In genomic region chr5:98927988-98928801, GRCh38 we compare ENCODE assay signal across 8 cellular contexts. TPM values are rescaled to one million over a fixed set of nuclear protein-coding genes. Genes with fewer than 3 reads are reported as not detected.
DNase-seq lines count a peak whose midpoint lies in the region; TF ChIP-seq lines count a peak whose summit lies in the region.

No MANE protein-coding gene starts in this region.

- no peaks in the 10 kb centered on the region for H3K9me3 ChIP-seq in WERI-Rb-1 (ENCODE audit: severe bottlenecking)

- peaks cover 32% of the 10 kb centered on the region for H3K36me3 ChIP-seq in WERI-Rb-1

- peak overlapping the region; percentile 98 for H3K4me3 ChIP-seq in GM08714 (ENCODE audit: low read length)
- peak overlapping the region; percentile 89 for H3K4me3 ChIP-seq in LNCaP clone FGC (ENCODE audit: low read depth, low read length)
- peak overlapping the region; percentile 79 for H3K4me3 ChIP-seq in WERI-Rb-1 (ENCODE audit: low read depth, low read length)
- peak overlapping the region; percentile 80 for H3K4me3 ChIP-seq in choroid plexus epithelial cell (ENCODE audit: low read depth, low read length)

- H3K27me3 ChIP-seq in WERI-Rb-1 (ENCODE audit: insufficient read depth, low read depth, severe bottlenecking): no peaks in the 10 kb centered on the region
- H3K27me3 ChIP-seq in layer of hippocampus (ENCODE audit: control insufficient read depth, insufficient read depth, low read length): no peaks in the 10 kb centered on the region

- H3K27ac ChIP-seq in WERI-Rb-1 (peak overlapping the region; percentile 95), layer of hippocampus (ENCODE audit: low read depth, low read length) (peak overlapping the region; percentile 99)

- TF ChIP-seq CTCF in LNCaP clone FGC (IDR thresholded peaks at IDR 0.05; ENCODE audit: control insufficient read depth, extremely low read depth, insufficient read depth): no peak
- no peak for TF ChIP-seq CTCF in WERI-Rb-1 (IDR thresholded peaks at IDR 0.05; ENCODE audit: low read depth, low read length)
- no peak for TF ChIP-seq CTCF in choroid plexus epithelial cell (conservative IDR thresholded peaks at IDR 0.05; ENCODE audit: low read depth, low read length)

- peak; percentile 44 for DNase-seq in H4 (ENCODE audit: low spot score)
- no peak for DNase-seq in LNCaP clone FGC (ENCODE audit: low read depth)
- DNase-seq in WERI-Rb-1: peak; percentile 83
- peak; percentile 58 for DNase-seq in choroid plexus epithelial cell (ENCODE audit: low read depth)
- DNase-seq in stimulated activated CD4-positive, alpha-beta T cell treated with anti-CD3 and anti-CD28 coated beads, Interleukin-1b, Interleukin-23, amount 100 ng/mL, for 24 hours (ENCODE audit: low read depth in 4 of 4, low spot score in 1 of 4): peak; percentile 10 to 42 (median 22)
- no peak for DNase-seq in cerebellar nuclear complex (lab: John Stamatoyannopoulos, UW)

RNA-seq across cellular contexts. Expression of gene CHD1, which starts 0.6 kb away (rescaled TPM):
- 27.7 and 52.1 TPM in 2 replicates for total RNA-seq in H4 (2014; rRNA removed; shearing (Covaris generic))

Comparison
In these comparisons a context has a peak if more than half of its experiments do, and no peak if none do; other contexts are left out.
1. DNase-seq: peak in H4 (single experiment), WERI-Rb-1 (single experiment), choroid plexus epithelial cell (single experiment) and stimulated activated CD4-positive, alpha-beta T cell treated with anti-CD3 and anti-CD28 coated beads, Interleukin-1b, Interleukin-23, amount 100 ng/mL, for 24 hours (4 of 4); none in LNCaP clone FGC (single experiment) and cerebellar nuclear complex (0 of 2).
2. Peak in every context shown above with its lines, with median percentiles within 50 percentile points of each other: H3K4me3 ChIP-seq.